ENCODE assay signal across 8 cellular contexts in genomic region chr17:1229891-1230571, GRCh38. TPM values are rescaled to one million over a fixed set of nuclear protein-coding genes. Genes with fewer than 3 reads are reported as not detected.
DNase-seq lines count a peak whose midpoint lies in the region; ATAC-seq and TF ChIP-seq lines count a peak whose summit lies in the region.

No MANE protein-coding gene starts in this region.

- POLR2A ChIA-PET in activated naive CD8-positive, alpha-beta T cell treated with anti-CD3 and anti-CD28 coated beads, Interleukin-2, amount 10 ng/mL, durations not matched to agents 7 days and 5 days (lab: Charles Lee), result interaction anchor here (0.5 to 3.3 kb wide), 7 partner anchors 12 to 64 kb away, joined by 3 to 7 read pairs (median 4); no protein-coding TSS in a partner anchor
- POLR2A ChIA-PET in naive thymus-derived CD4-positive, alpha-beta T cell (lab: Charles Lee), result no interaction called here

- no peak overlapping the region for H3K27ac ChIP-seq in right atrium auricular region
- no peak overlapping the region for H3K27ac ChIP-seq in naive thymus-derived CD4-positive, alpha-beta T cell (ENCODE audit: low read depth, low read length)
- H3K27ac ChIP-seq in aorta (ENCODE audit: low read depth in 1 of 2, low read length in 2 of 2), result no peak overlapping the region

- DNase-seq in right atrium auricular region (ENCODE audit: low spot score), result no peak
- no peak for DNase-seq in cardiac septum (ENCODE audit: low spot score)
- DNase-seq in activated naive CD8-positive, alpha-beta T cell treated with anti-CD3 and anti-CD28 coated beads, Interleukin-2, amount 10 ng/mL, durations not matched to agents 7 days and 5 days, result peak; percentile 37
- DNase-seq in naive thymus-derived CD4-positive, alpha-beta T cell, result no peak
- no peak for DNase-seq in aorta
- DNase-seq in nucleus accumbens (lab: John Stamatoyannopoulos, UW), result no peak
- no peak for DNase-seq in NCI-H1436 (lab: John Stamatoyannopoulos, UW)

- peaks cover 45% of the 10 kb centered on the region for H3K27me3 Mint-ChIP-seq in activated naive CD8-positive, alpha-beta T cell treated with anti-CD3 and anti-CD28 coated beads, Interleukin-2, amount 10 ng/mL, durations not matched to agents 7 days and 5 days
- H3K27me3 Mint-ChIP-seq in naive thymus-derived CD4-positive, alpha-beta T cell, result peaks cover 46 to 67% (median 54%) of the 10 kb centered on the region in 5 donors

- 19 to 21% methylated on average over 46 to 59 of the region's 59 CpGs for WGBS in aorta, 2 donors

- H3K4me3 Mint-ChIP-seq in activated naive CD8-positive, alpha-beta T cell treated with anti-CD3 and anti-CD28 coated beads, Interleukin-2, amount 10 ng/mL, durations not matched to agents 7 days and 5 days, result peak overlapping the region; percentile 95
- H3K4me3 Mint-ChIP-seq in naive thymus-derived CD4-positive, alpha-beta T cell, result peak overlapping the region; percentile 79 to 95 (median 90)

- no peak for TF ChIP-seq CTCF in right atrium auricular region (IDR thresholded peaks at IDR 0.05)

- H3K36me3 Mint-ChIP-seq in activated naive CD8-positive, alpha-beta T cell treated with anti-CD3 and anti-CD28 coated beads, Interleukin-2, amount 10 ng/mL, durations not matched to agents 7 days and 5 days, result peaks cover 15% of the 10 kb centered on the region
- H3K36me3 Mint-ChIP-seq in naive thymus-derived CD4-positive, alpha-beta T cell, result peaks cover 0 to 4% (median 3%) of the 10 kb centered on the region in 5 donors

- CTCF ChIA-PET in naive thymus-derived CD4-positive, alpha-beta T cell (lab: Charles Lee), result interaction anchor here (1.3 kb wide), 1 partner anchor 10 kb away, joined by 4 read pairs; no protein-coding TSS in a partner anchor

- intact Hi-C loops in cardiac septum (cut with DNase I), result no loop called here
- intact Hi-C loops in naive thymus-derived CD4-positive, alpha-beta T cell (cut with micrococcal nuclease), result no loop called here
- intact Hi-C loops in aorta (cut with DNase I), result no loop called here

- H3K27me3 ChIP-seq in right atrium auricular region, result peaks cover 3 to 22% of the 10 kb centered on the region in 2 donors
- H3K27me3 ChIP-seq in naive thymus-derived CD4-positive, alpha-beta T cell (ENCODE audit: control insufficient read depth in 2 of 2, insufficient read depth in 2 of 2, low read length in 2 of 2), result peaks cover 0 to 6% of the 10 kb centered on the region in 2 donors
- no peaks in the 10 kb centered on the region for H3K27me3 ChIP-seq in aorta (ENCODE audit: control insufficient read depth in 1 of 2, insufficient read depth in 2 of 2, low read length in 1 of 2)

- peaks cover 22% of the 10 kb centered on the region for H3K4me1 Mint-ChIP-seq in activated naive CD8-positive, alpha-beta T cell treated with anti-CD3 and anti-CD28 coated beads, Interleukin-2, amount 10 ng/mL, durations not matched to agents 7 days and 5 days
- H3K4me1 Mint-ChIP-seq in naive thymus-derived CD4-positive, alpha-beta T cell, result peaks cover 10 to 22% (median 17%) of the 10 kb centered on the region in 7 donors

- peak; percentile 10 for ATAC-seq in activated naive CD8-positive, alpha-beta T cell treated with anti-CD3 and anti-CD28 coated beads, Interleukin-2, amount 10 ng/mL, durations not matched to agents 7 days and 5 days (ENCODE audit: low read depth)
- no peak for ATAC-seq in naive thymus-derived CD4-positive, alpha-beta T cell
- ATAC-seq in aorta (ENCODE audit: low FRiP score) (no peak), GM21619 (IDR thresholded peaks at IDR 0.05; ENCODE audit: unreplicated experiment) (no peak)

- H3K9me3 Mint-ChIP-seq in activated naive CD8-positive, alpha-beta T cell treated with anti-CD3 and anti-CD28 coated beads, Interleukin-2, amount 10 ng/mL, durations not matched to agents 7 days and 5 days, result no peaks in the 10 kb centered on the region
- H3K9me3 Mint-ChIP-seq in naive thymus-derived CD4-positive, alpha-beta T cell, result peaks cover 0 to 5% (median 0%) of the 10 kb centered on the region in 11 donors

- H3K9me3 ChIP-seq in right atrium auricular region (no peaks in the 10 kb centered on the region), aorta (ENCODE audit: control insufficient read depth, low read length) (no peaks in the 10 kb centered on the region)
- no peaks in the 10 kb centered on the region for H3K9me3 ChIP-seq in naive thymus-derived CD4-positive, alpha-beta T cell (ENCODE audit: control insufficient read depth in 2 of 3, low read length in 3 of 3)

- H3K4me1 ChIP-seq in right atrium auricular region (peaks cover 0 to 24% of the 10 kb centered on the region in 2 donors), aorta (ENCODE audit: control insufficient read depth in 1 of 2, insufficient read depth in 2 of 2, low read length in 2 of 2) (no peaks in the 10 kb centered on the region)
- peaks cover 0 to 7% of the 10 kb centered on the region in 2 donors for H3K4me1 ChIP-seq in naive thymus-derived CD4-positive, alpha-beta T cell (ENCODE audit: control insufficient read depth in 2 of 2, insufficient read depth in 2 of 2, low read length in 2 of 2)

- H3K4me3 ChIP-seq in right atrium auricular region (peak overlapping the region; percentile 30 to 57), aorta (ENCODE audit: low read length in 2 of 2) (peak overlapping the region; percentile 18 to 28)
- H3K4me3 ChIP-seq in naive thymus-derived CD4-positive, alpha-beta T cell (ENCODE audit: low read length), result no peak overlapping the region

- peak overlapping the region; percentile 88 for H3K27ac Mint-ChIP-seq in activated naive CD8-positive, alpha-beta T cell treated with anti-CD3 and anti-CD28 coated beads, Interleukin-2, amount 10 ng/mL, durations not matched to agents 7 days and 5 days
- peak overlapping the region in 3 of 9 donors; percentile 62 to 67 (median 64) for H3K27ac Mint-ChIP-seq in naive thymus-derived CD4-positive, alpha-beta T cell

- H3K36me3 ChIP-seq in right atrium auricular region, result no peaks in the 10 kb centered on the region
- H3K36me3 ChIP-seq in naive thymus-derived CD4-positive, alpha-beta T cell (ENCODE audit: control insufficient read depth in 2 of 3, insufficient read depth in 3 of 3, low read length in 3 of 3), result no peaks in the 10 kb centered on the region
- no peaks in the 10 kb centered on the region for H3K36me3 ChIP-seq in aorta (ENCODE audit: control insufficient read depth in 1 of 2, insufficient read depth in 2 of 2, low read length in 1 of 2)

RNA-seq across cellular contexts. Expression of gene BHLHA9, which starts 40.2 kb away (rescaled TPM):
- total RNA-seq in right atrium auricular region (not detected), cardiac septum (not detected), aorta (not detected)
- total RNA-seq in activated naive CD8-positive, alpha-beta T cell treated with anti-CD3 and anti-CD28 coated beads, Interleukin-2, amount 10 ng/mL, durations not matched to agents 7 days and 5 days, result not detected
- total RNA-seq in naive thymus-derived CD4-positive, alpha-beta T cell, result not detected
- polyA plus RNA-seq in naive thymus-derived CD4-positive, alpha-beta T cell, result not detected
- polyA plus RNA-seq in aorta, result not detected

RNA-seq across cellular contexts. Expression of gene TRARG1, which starts 49.4 kb away (rescaled TPM):
- total RNA-seq in right atrium auricular region, result 1 to 10 TPM in 1 of 2 donors, under 1 TPM in 1; 0.48 to 4.2 TPM
- 0.65 TPM for total RNA-seq in cardiac septum
- under 1 TPM; 0.51 to 0.58 TPM for total RNA-seq in activated naive CD8-positive, alpha-beta T cell treated with anti-CD3 and anti-CD28 coated beads, Interleukin-2, amount 10 ng/mL, durations not matched to agents 7 days and 5 days
- under 1 TPM in 1 of 5 experiments, not detected in 4; 0.65 TPM for total RNA-seq in naive thymus-derived CD4-positive, alpha-beta T cell
- not detected for polyA plus RNA-seq in naive thymus-derived CD4-positive, alpha-beta T cell
- 1 to 10 TPM; 1.9 to 2.0 TPM for total RNA-seq in aorta
- 1 to 10 TPM in 1 of 2 donors, under 1 TPM in 1; 0.97 to 1.5 TPM for polyA plus RNA-seq in aorta

RNA-seq across cellular contexts. Expression of gene ABR, which starts 50.2 kb away (rescaled TPM):
- 100 to 1,000 TPM in 1 of 2 donors, 10 to 100 TPM in 1; 94.9 to 116 TPM for total RNA-seq in right atrium auricular region
- total RNA-seq in cardiac septum, result 158 TPM
- total RNA-seq in activated naive CD8-positive, alpha-beta T cell treated with anti-CD3 and anti-CD28 coated beads, Interleukin-2, amount 10 ng/mL, durations not matched to agents 7 days and 5 days, result 100 to 1,000 TPM; 156 to 158 TPM
- 100 to 1,000 TPM in 4 of 5 experiments, 10 to 100 TPM in 1; 85.3 to 152 (median 140) TPM for total RNA-seq in naive thymus-derived CD4-positive, alpha-beta T cell
- polyA plus RNA-seq in naive thymus-derived CD4-positive, alpha-beta T cell, result 10 to 100 TPM; 13.1 to 24.4 TPM
- total RNA-seq in aorta, result 100 to 1,000 TPM; 167 to 172 TPM
- polyA plus RNA-seq in aorta, result 10 to 100 TPM; 41.8 to 72.4 TPM
